In genomic region chr7:27802977-27803376, GRCh38 we compare ENCODE assay signal across 25 cellular contexts.
A peak's percentile ranks its signal among the peaks of the same experiment; 100 is the strongest.
DNase-seq lines count a peak whose midpoint lies in the region; ATAC-seq and TF ChIP-seq lines count a peak whose summit lies in the region.
"Had no signal": no experiment of that assay in that cellular context is flagged by ENCODE, and none has a peak within 500 bp of the region (broad histone marks: within the 10 kb centered on the region; RNA-seq: fewer than 3 reads in every experiment).

No MANE protein-coding gene starts in this region.

- no peak for TF ChIP-seq CTCF in AG09319 (IDR thresholded peaks at IDR 0.05; ENCODE audit: low read depth, low read length)

- intact Hi-C loops in sciatic nerve (cut with DNase I), result no loop called here

- peak; percentile 16 for DNase-seq in AG09319 (ENCODE audit: extremely low read depth, low read depth)
- peak; percentile 55 to 92 for DNase-seq in NCI-H1930 (lab: John Stamatoyannopoulos, UW)
- peak; percentile 93 for DNase-seq in fibroblast of peridontal ligament (ENCODE audit: extremely low read depth)
- no peak for DNase-seq in sciatic nerve (ENCODE audit: low spot score)
- DNase-seq in NCI-H187 treated with DMSO at 0.1 percent for 48 hours (lab: John Stamatoyannopoulos, UW), result no peak
- DNase-seq in activated T-cell treated with anti-CD3 and anti-CD28 coated beads, Interleukin-2, amount 50 U/mL, for 24 hours, result no peak
- DNase-seq in NCI-H524 (lab: John Stamatoyannopoulos, UW), result no peak
- no peak for DNase-seq in effector memory CD8-positive, alpha-beta T cell
- DNase-seq: activated CD4-positive, alpha-beta T cell treated with anti-CD3 and anti-CD28 coated beads for 36 hours; activated CD8-positive, alpha-beta memory T cell treated with anti-CD3 and anti-CD28 coated beads, Interleukin-2, amount 10 ng/mL, durations not matched to agents 7 days and 5 days; activated naive CD8-positive, alpha-beta T cell treated with anti-CD3 and anti-CD28 coated beads for 36 hours; BE2C; DMS79 treated with DMSO at 0.1 percent for 48 hours; glutamatergic neuron; H9; midbrain; MV-4-11; NCI-H510A; RPMI8226; small intestine; stimulated activated naive CD4-positive, alpha-beta T cell treated with Interleukin-2 at 50 U/mL for 16 hours; trophoblast cell had no signal

- peaks cover 64% of the 10 kb centered on the region for H3K36me3 Mint-ChIP-seq in activated T-cell treated with anti-CD3 and anti-CD28 coated beads, Interleukin-2, amount 50 U/mL, for 24 hours (ENCODE audit: low read depth)
- peaks cover 35% of the 10 kb centered on the region for H3K36me3 Mint-ChIP-seq in effector memory CD8-positive, alpha-beta T cell (ENCODE audit: insufficient read depth)

- H3K27me3 Mint-ChIP-seq in activated T-cell treated with anti-CD3 and anti-CD28 coated beads, Interleukin-2, amount 50 U/mL, for 24 hours, result no peaks in the 10 kb centered on the region
- no peaks in the 10 kb centered on the region for H3K27me3 Mint-ChIP-seq in effector memory CD8-positive, alpha-beta T cell
- H3K27me3 Mint-ChIP-seq: activated CD4-positive, alpha-beta T cell treated with anti-CD3 and anti-CD28 coated beads for 36 hours; activated CD8-positive, alpha-beta memory T cell treated with anti-CD3 and anti-CD28 coated beads, Interleukin-2, amount 10 ng/mL, durations not matched to agents 7 days and 5 days; activated naive CD8-positive, alpha-beta T cell treated with anti-CD3 and anti-CD28 coated beads for 36 hours; activated T-helper 17 cell treated with anti-CD3 and anti-CD28 coated beads, Interleukin-2, amount 50 U/mL, for 72 hours had no signal

- ATAC-seq in sciatic nerve, result peak; percentile 91
- no peak for ATAC-seq in effector memory CD8-positive, alpha-beta T cell (replicated peaks)
- ATAC-seq: activated CD4-positive, alpha-beta T cell treated with anti-CD3 and anti-CD28 coated beads for 36 hours; activated CD8-positive, alpha-beta memory T cell treated with anti-CD3 and anti-CD28 coated beads, Interleukin-2, amount 10 ng/mL, durations not matched to agents 7 days and 5 days; activated T-helper 17 cell treated with anti-CD3 and anti-CD28 coated beads, Interleukin-2, amount 50 U/mL, for 72 hours; K562 had no signal

- no peak overlapping the region for H3K27ac Mint-ChIP-seq in activated T-cell treated with anti-CD3 and anti-CD28 coated beads, Interleukin-2, amount 50 U/mL, for 24 hours
- H3K27ac Mint-ChIP-seq in effector memory CD8-positive, alpha-beta T cell, result no peak overlapping the region
- H3K27ac Mint-ChIP-seq: activated CD4-positive, alpha-beta T cell treated with anti-CD3 and anti-CD28 coated beads for 36 hours; activated CD8-positive, alpha-beta memory T cell treated with anti-CD3 and anti-CD28 coated beads, Interleukin-2, amount 10 ng/mL, durations not matched to agents 7 days and 5 days; activated naive CD8-positive, alpha-beta T cell treated with anti-CD3 and anti-CD28 coated beads for 36 hours; activated T-helper 17 cell treated with anti-CD3 and anti-CD28 coated beads, Interleukin-2, amount 50 U/mL, for 72 hours; nephron had no signal

- H3K4me3 Mint-ChIP-seq in activated T-cell treated with anti-CD3 and anti-CD28 coated beads, Interleukin-2, amount 50 U/mL, for 24 hours, result no peak overlapping the region
- no peak overlapping the region for H3K4me3 Mint-ChIP-seq in effector memory CD8-positive, alpha-beta T cell
- H3K4me3 Mint-ChIP-seq: activated CD4-positive, alpha-beta T cell treated with anti-CD3 and anti-CD28 coated beads for 36 hours; activated CD8-positive, alpha-beta memory T cell treated with anti-CD3 and anti-CD28 coated beads, Interleukin-2, amount 10 ng/mL, durations not matched to agents 7 days and 5 days; activated naive CD8-positive, alpha-beta T cell treated with anti-CD3 and anti-CD28 coated beads for 36 hours; activated T-helper 17 cell treated with anti-CD3 and anti-CD28 coated beads, Interleukin-2, amount 50 U/mL, for 72 hours; H9; nephron had no signal

- peaks cover 5% of the 10 kb centered on the region for H3K4me1 Mint-ChIP-seq in activated T-cell treated with anti-CD3 and anti-CD28 coated beads, Interleukin-2, amount 50 U/mL, for 24 hours (ENCODE audit: low read depth)
- peaks cover 0 to 30% of the 10 kb centered on the region in 2 donors for H3K4me1 Mint-ChIP-seq in effector memory CD8-positive, alpha-beta T cell (ENCODE audit: low read depth in 2 of 2)
- H3K4me1 Mint-ChIP-seq: activated CD8-positive, alpha-beta memory T cell treated with anti-CD3 and anti-CD28 coated beads, Interleukin-2, amount 10 ng/mL, durations not matched to agents 7 days and 5 days; activated naive CD8-positive, alpha-beta T cell treated with anti-CD3 and anti-CD28 coated beads for 36 hours; nephron had no signal

- no peaks in the 10 kb centered on the region for H3K9me3 Mint-ChIP-seq in activated T-cell treated with anti-CD3 and anti-CD28 coated beads, Interleukin-2, amount 50 U/mL, for 24 hours
- H3K9me3 Mint-ChIP-seq in effector memory CD8-positive, alpha-beta T cell, result no peaks in the 10 kb centered on the region
- H3K9me3 Mint-ChIP-seq: activated naive CD8-positive, alpha-beta T cell treated with anti-CD3 and anti-CD28 coated beads for 36 hours; activated T-helper 17 cell treated with anti-CD3 and anti-CD28 coated beads, Interleukin-2, amount 50 U/mL, for 72 hours; H9; nephron had no signal

Comparison
In these comparisons a context has a peak if more than half of its experiments do, and no peak if none do; other contexts are left out.
1. DNase-seq: peak in AG09319 (single experiment), NCI-H1930 (2 of 2) and fibroblast of peridontal ligament (single experiment); none in sciatic nerve (single experiment), NCI-H187 treated with DMSO at 0.1 percent for 48 hours (single experiment), activated T-cell treated with anti-CD3 and anti-CD28 coated beads, Interleukin-2, amount 50 U/mL, for 24 hours (single experiment), NCI-H524 (0 of 2) and effector memory CD8-positive, alpha-beta T cell (0 of 3).